Comparison of ENCODE assay signal across 18 cellular contexts in genomic region chr14:94673781-94674231, GRCh38.
DNase-seq lines count a peak whose midpoint lies in the region; ATAC-seq and TF ChIP-seq lines count a peak whose summit lies in the region.
"Had no signal": no experiment of that assay in that cellular context is flagged by ENCODE, and none has a peak within 500 bp of the region (broad histone marks: within the 10 kb centered on the region; RNA-seq: fewer than 3 reads in every experiment).

No MANE protein-coding gene starts in this region.

- POLR2A ChIA-PET in IMR-90 (lab: Charles Lee; ENCODE audit: unreplicated experiment): no interaction called here

- CTCF ChIA-PET in IMR-90 (lab: Yijun Ruan, JAX): interaction anchor here (1.0 kb wide), 1 partner anchor 16 kb away, joined by 4 read pairs; no protein-coding TSS in a partner anchor

- intact Hi-C loops in IMR-90 (cut with micrococcal nuclease) (no loop called here), left ventricle myocardium inferior (cut with micrococcal nuclease) (no loop called here)

- H4K5ac ChIP-seq in IMR-90 (ENCODE audit: low read depth, low read length): no peak overlapping the region

- TF ChIP-seq POLR2A in IMR-90 (IDR thresholded peaks at IDR 0.05; ENCODE audit: low read depth, low read length): no peak

- H3K4ac ChIP-seq in IMR-90 (ENCODE audit: low read depth, low read length): peak overlapping the region; percentile 71

- peak overlapping the region; percentile 15; the same call in 1 of the 2 replicates for H4K91ac ChIP-seq in IMR-90 (ENCODE audit: insufficient read depth, low read depth, low read length)

- DNase-seq in IMR-90: peak; percentile 65
- peak; percentile 81 for DNase-seq in brain microvascular endothelial cell
- DNase-seq in hepatic stellate cell (ENCODE audit: low spot score): peak; percentile 60
- no peak for DNase-seq in NOMO-1 treated with DMSO at 0.1 percent for 48 hours (lab: John Stamatoyannopoulos, UW; ENCODE audit: unreplicated experiment)
- DNase-seq in COR-L47 (lab: John Stamatoyannopoulos, UW): no peak
- DNase-seq in left ventricle myocardium inferior: no peak
- DNase-seq in NCI-H1048 (lab: John Stamatoyannopoulos, UW): no peak
- DNase-seq: activated CD4-positive, alpha-beta T cell treated with anti-CD3 and anti-CD28 coated beads, Interleukin-2, amount 50 U/mL, for 1 hour; CD4-positive, CD25-positive, alpha-beta regulatory T cell; DMS 273 treated with DMSO at 0.1 percent for 48 hours; heart left ventricle; HFFc6; NCI-H2081 treated with DMSO at 0.1 percent for 48 hours; NCI-H82; T-helper 9 cell had no signal

- no peaks in the 10 kb centered on the region for H3K79me1 ChIP-seq in IMR-90 (ENCODE audit: low read depth in 1 of 2, low read length in 2 of 2)

- peak overlapping the region; percentile 39 for H2BK120ac ChIP-seq in IMR-90 (ENCODE audit: low read depth, low read length)

- no peak overlapping the region for H3K4me2 ChIP-seq in IMR-90 (ENCODE audit: low read depth, low read length)
- H3K4me2 ChIP-seq in skeletal muscle satellite cell (ENCODE audit: low read length): peak overlapping the region; percentile 31

- peak; percentile 92 for ATAC-seq in IMR-90 (ENCODE audit: low read depth)
- ATAC-seq: heart left ventricle, WTC11 had no signal

- BruUV-seq in IMR-90 (replicated peaks; lab: Mats Ljungman, UMichigan): no TSS peak

- peak overlapping the region; percentile 36 for H2BK5ac ChIP-seq in IMR-90 (ENCODE audit: low read depth, low read length, poor library complexity, severe bottlenecking)

- no peak for TF ChIP-seq RAD21 in IMR-90 (IDR thresholded peaks at IDR 0.05; ENCODE audit: low read length)

- WGBS in IMR-90 (ENCODE audit: extremely low coverage in 2 of 2, insufficient read length in 1 of 2), 2 experiments: 92% methylated on average over 2 of the region's 12 CpGs; no CpG with 5 or more reads in 1 of the 2 experiments

- H3K14ac ChIP-seq in IMR-90 (replicated peaks; ENCODE audit: low read depth, low read length): 0 out of 2 replicates have a peak overlapping the region, but pooled peaks have one; percentile 21

- peak overlapping the region; percentile 16; the same call in 1 of the 2 replicates for H3K18ac ChIP-seq in IMR-90 (ENCODE audit: low read depth, low read length)

- peak overlapping the region; percentile 88; the same call in 1 of the 2 replicates for H2BK20ac ChIP-seq in IMR-90 (ENCODE audit: low read depth, low read length)

- in situ Hi-C loops in IMR-90 (cut with MboI; ENCODE audit: low sequenced_read_pairs): no loop called here
- in situ Hi-C loops in brain microvascular endothelial cell (cut with HindIII; ENCODE audit: low pct_ligation_motif_present, low sequenced_read_pairs): no loop called here

- H3K4me3 ChIP-seq in IMR-90 (ENCODE audit: insufficient read depth, low read depth, low read length): no peak overlapping the region
- H3K4me3 ChIP-seq in brain microvascular endothelial cell (ENCODE audit: low read depth, low read length): no peak overlapping the region
- H3K4me3 ChIP-seq in skeletal muscle satellite cell (ENCODE audit: low read length): no peak overlapping the region
- no peak overlapping the region for H3K4me3 ChIP-seq in left ventricle myocardium inferior
- H3K4me3 ChIP-seq: heart left ventricle, upper lobe of left lung had no signal

- H2BK15ac ChIP-seq in IMR-90 (ENCODE audit: low read depth, low read length): peak overlapping the region; percentile 68; the same call in 1 of the 3 replicates

- no peaks in the 10 kb centered on the region; the same call in 1 of the 2 replicates for H3K9me1 ChIP-seq in IMR-90 (ENCODE audit: insufficient read depth, low read length)

- no peak overlapping the region for H3K27ac ChIP-seq in IMR-90 (ENCODE audit: insufficient read depth, low read length)
- H3K27ac ChIP-seq in brain microvascular endothelial cell: peak overlapping the region; percentile 56
- H3K27ac ChIP-seq in left ventricle myocardium inferior (replicated peaks): no peak overlapping the region
- H3K27ac ChIP-seq: heart left ventricle, upper lobe of left lung had no signal

- H3K9me3 ChIP-seq in IMR-90 (ENCODE audit: control insufficient read depth, insufficient read depth, low read length) (no peaks in the 10 kb centered on the region), skeletal muscle satellite cell (replicated peaks; ENCODE audit: low read length) (no peaks in the 10 kb centered on the region), left ventricle myocardium inferior (replicated peaks) (no peaks in the 10 kb centered on the region)
- H3K9me3 ChIP-seq: heart left ventricle, upper lobe of left lung had no signal

- TF ChIP-seq CTCF in IMR-90 (conservative IDR thresholded peaks at IDR 0.05; ENCODE audit: low read depth, low read length) (no peak), brain microvascular endothelial cell (IDR thresholded peaks at IDR 0.05; ENCODE audit: low read depth, low read length, missing control alignments) (no peak), left ventricle myocardium inferior (IDR thresholded peaks at IDR 0.05; ENCODE audit: borderline replicate concordance) (no peak)

- H3K23ac ChIP-seq in IMR-90 (ENCODE audit: low read depth, low read length): no peak overlapping the region

- no peak overlapping the region for H3K56ac ChIP-seq in IMR-90 (ENCODE audit: extremely low read depth, insufficient read depth, low read length)

- no peak overlapping the region for H3K9ac ChIP-seq in IMR-90 (ENCODE audit: low read depth, low read length)
- no peak overlapping the region for H3K9ac ChIP-seq in skeletal muscle satellite cell (ENCODE audit: low read depth, low read length)

- H3K36me3 ChIP-seq in IMR-90 (ENCODE audit: control insufficient read depth, insufficient read depth, low read length) (no peaks in the 10 kb centered on the region), brain microvascular endothelial cell (replicated peaks) (no peaks in the 10 kb centered on the region), skeletal muscle satellite cell (ENCODE audit: insufficient read depth, low read length) (no peaks in the 10 kb centered on the region), left ventricle myocardium inferior (no peaks in the 10 kb centered on the region)
- H3K36me3 ChIP-seq: heart left ventricle, upper lobe of left lung had no signal

- no peaks in the 10 kb centered on the region for H3K27me3 ChIP-seq in IMR-90 (ENCODE audit: control insufficient read depth, insufficient read depth, low read length)
- H3K27me3 ChIP-seq in brain microvascular endothelial cell (replicated peaks): no peaks in the 10 kb centered on the region
- H3K27me3 ChIP-seq in skeletal muscle satellite cell (ENCODE audit: control insufficient read depth, insufficient read depth, low read length): no peaks in the 10 kb centered on the region
- peaks cover 78% of the 10 kb centered on the region for H3K27me3 ChIP-seq in left ventricle myocardium inferior (ENCODE audit: low read depth)
- H3K27me3 ChIP-seq: upper lobe of left lung had no signal

- H4K8ac ChIP-seq in IMR-90 (ENCODE audit: low read depth in 2 of 2, low read length in 2 of 2): peak overlapping the region; percentile 38 to 76; a peak in 3 of 4 replicates

- H2AFZ ChIP-seq in IMR-90 (replicated peaks; ENCODE audit: low read length, poor library complexity): peak overlapping the region; percentile 76

- H2AK9ac ChIP-seq in IMR-90 (replicated peaks; ENCODE audit: low read depth, low read length, poor library complexity): no peak overlapping the region

- dilution Hi-C loops in IMR-90 (cut with HindIII; ENCODE audit: low sequenced_read_pairs, unreplicated experiment): no loop called here

- H3K4me1 ChIP-seq in IMR-90 (ENCODE audit: control insufficient read depth, insufficient read depth, low read length) (peaks cover 5% of the 10 kb centered on the region), skeletal muscle satellite cell (ENCODE audit: control insufficient read depth, insufficient read depth, low read length) (peaks cover 18% of the 10 kb centered on the region), left ventricle myocardium inferior (no peaks in the 10 kb centered on the region)
- H3K4me1 ChIP-seq: heart left ventricle, upper lobe of left lung had no signal

- no peaks in the 10 kb centered on the region for H4K20me1 ChIP-seq in IMR-90 (ENCODE audit: insufficient read depth, low read length)

- H2AK5ac ChIP-seq in IMR-90 (ENCODE audit: low read depth, low read length): peak overlapping the region; percentile 75; the same call in 1 of the 2 replicates

TF ChIP-seq in IMR-90, 13 proteins besides CTCF, POLR2A, EP300 and RAD21:
- TF ChIP-seq USF2 (IDR thresholded peaks at IDR 0.05; ENCODE audit: low read depth, low read length) (no peak), FOS (IDR thresholded peaks at IDR 0.05; ENCODE audit: low read depth, low read length) (0 out of 2 replicates have a peak, but pooled peaks have one; percentile 23)
TF ChIP-seq in IMR-90: peak in this region for 1.

Comparison
In these comparisons a context has a peak if more than half of its experiments do, and no peak if none do; other contexts are left out.
1. DNase-seq: peak in IMR-90 (single experiment), brain microvascular endothelial cell (single experiment) and hepatic stellate cell (single experiment); none in NOMO-1 treated with DMSO at 0.1 percent for 48 hours (single experiment), COR-L47 (single experiment), left ventricle myocardium inferior (single experiment) and NCI-H1048 (single experiment).